ENCODE assay signal across 1 cellular context in the genomic region with DNA sequence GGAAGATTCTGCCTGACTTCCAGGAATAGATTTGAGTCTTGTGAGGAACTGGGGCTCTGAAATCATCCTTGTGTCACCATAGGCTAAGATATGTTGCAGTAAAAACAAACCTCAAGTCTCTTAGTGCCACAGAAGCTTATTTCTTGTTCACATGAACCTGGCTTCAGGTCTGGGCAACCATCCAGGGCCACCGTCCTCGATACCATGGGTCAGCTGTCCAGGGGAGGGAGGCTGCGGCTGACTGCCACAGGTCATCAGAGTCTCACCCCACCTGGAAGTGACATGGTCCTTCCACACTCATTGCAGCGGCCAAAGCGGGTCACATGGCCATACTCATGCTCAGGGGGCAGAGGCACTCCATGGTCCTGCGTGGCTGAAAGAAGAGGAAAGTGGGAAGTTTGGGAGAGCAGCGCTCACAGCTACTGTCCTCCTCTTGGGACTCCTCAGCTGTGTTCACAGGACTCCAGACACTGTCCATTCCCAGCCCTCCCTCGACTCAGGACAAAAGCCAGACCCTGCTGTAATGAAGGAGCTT.
TF ChIP-seq lines count a peak whose summit lies in the region.

No MANE protein-coding gene starts in this region.

TF ChIP-seq in GM23338, 12 proteins besides CTCF, POLR2A, EP300 and RAD21 (continued from another document):
- no peak for TF ChIP-seq ZNF462 (CRISPR knock-in tag; IDR thresholded peaks at IDR 0.05)
- no peak for TF ChIP-seq EZH2phosphoT487 (IDR thresholded peaks at IDR 0.05; ENCODE audit: unreplicated experiment)
- no peak for TF ChIP-seq NANOG (IDR thresholded peaks at IDR 0.05; ENCODE audit: borderline replicate concordance)
- no peak for TF ChIP-seq POLR2AphosphoS5 (IDR thresholded peaks at IDR 0.05; ENCODE audit: low read depth)
- TF ChIP-seq, protein P1, sequence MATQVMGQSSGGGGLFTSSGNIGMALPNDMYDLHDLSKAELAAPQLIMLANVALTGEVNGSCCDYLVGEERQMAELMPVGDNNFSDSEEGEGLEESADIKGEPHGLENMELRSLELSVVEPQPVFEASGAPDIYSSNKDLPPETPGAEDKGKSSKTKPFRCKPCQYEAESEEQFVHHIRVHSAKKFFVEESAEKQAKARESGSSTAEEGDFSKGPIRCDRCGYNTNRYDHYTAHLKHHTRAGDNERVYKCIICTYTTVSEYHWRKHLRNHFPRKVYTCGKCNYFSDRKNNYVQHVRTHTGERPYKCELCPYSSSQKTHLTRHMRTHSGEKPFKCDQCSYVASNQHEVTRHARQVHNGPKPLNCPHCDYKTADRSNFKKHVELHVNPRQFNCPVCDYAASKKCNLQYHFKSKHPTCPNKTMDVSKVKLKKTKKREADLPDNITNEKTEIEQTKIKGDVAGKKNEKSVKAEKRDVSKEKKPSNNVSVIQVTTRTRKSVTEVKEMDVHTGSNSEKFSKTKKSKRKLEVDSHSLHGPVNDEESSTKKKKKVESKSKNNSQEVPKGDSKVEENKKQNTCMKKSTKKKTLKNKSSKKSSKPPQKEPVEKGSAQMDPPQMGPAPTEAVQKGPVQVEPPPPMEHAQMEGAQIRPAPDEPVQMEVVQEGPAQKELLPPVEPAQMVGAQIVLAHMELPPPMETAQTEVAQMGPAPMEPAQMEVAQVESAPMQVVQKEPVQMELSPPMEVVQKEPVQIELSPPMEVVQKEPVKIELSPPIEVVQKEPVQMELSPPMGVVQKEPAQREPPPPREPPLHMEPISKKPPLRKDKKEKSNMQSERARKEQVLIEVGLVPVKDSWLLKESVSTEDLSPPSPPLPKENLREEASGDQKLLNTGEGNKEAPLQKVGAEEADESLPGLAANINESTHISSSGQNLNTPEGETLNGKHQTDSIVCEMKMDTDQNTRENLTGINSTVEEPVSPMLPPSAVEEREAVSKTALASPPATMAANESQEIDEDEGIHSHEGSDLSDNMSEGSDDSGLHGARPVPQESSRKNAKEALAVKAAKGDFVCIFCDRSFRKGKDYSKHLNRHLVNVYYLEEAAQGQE (IDR thresholded peaks at IDR 0.05; ENCODE audit: unreplicated experiment): no peak
- no peak for TF ChIP-seq ZNF331 (CRISPR knock-in tag; IDR thresholded peaks at IDR 0.05; ENCODE audit: low read depth)
- TF ChIP-seq STAT1 (IDR thresholded peaks at IDR 0.05; ENCODE audit: unreplicated experiment): no peak
- TF ChIP-seq EZH2 (IDR thresholded peaks at IDR 0.05; ENCODE audit: low read depth, unreplicated experiment): no peak
- no peak for TF ChIP-seq CREB1 (CRISPR knock-in tag; IDR thresholded peaks at IDR 0.05; ENCODE audit: low read depth)
- no peak for TF ChIP-seq JUNB (IDR thresholded peaks at IDR 0.05; ENCODE audit: unreplicated experiment)
